ENCODE assay signal across 1 cellular context in genomic region chr10:102935510-102935909, GRCh38.
TF ChIP-seq lines count a peak whose summit lies in the region.

No MANE protein-coding gene starts in this region.

TF ChIP-seq in GM23338, 12 proteins besides CTCF, POLR2A, EP300 and RAD21 (continued from another document):
- no peak for TF ChIP-seq ZNF462 (CRISPR knock-in tag; IDR thresholded peaks at IDR 0.05)
- no peak for TF ChIP-seq EZH2phosphoT487 (IDR thresholded peaks at IDR 0.05; ENCODE audit: unreplicated experiment)
- TF ChIP-seq ETS1 (IDR thresholded peaks at IDR 0.05), result no peak
- no peak for TF ChIP-seq CREB1 (CRISPR knock-in tag; IDR thresholded peaks at IDR 0.05; ENCODE audit: low read depth)
- no peak for TF ChIP-seq REST (IDR thresholded peaks at IDR 0.05; ENCODE audit: unreplicated experiment)
- no peak for TF ChIP-seq STAT1 (IDR thresholded peaks at IDR 0.05; ENCODE audit: unreplicated experiment)
- no peak for TF ChIP-seq NANOG (IDR thresholded peaks at IDR 0.05; ENCODE audit: borderline replicate concordance)
- TF ChIP-seq POLR2AphosphoS5 (IDR thresholded peaks at IDR 0.05; ENCODE audit: low read depth), result no peak
- TF ChIP-seq ZNF331 (CRISPR knock-in tag; IDR thresholded peaks at IDR 0.05; ENCODE audit: low read depth), result no peak
